In genomic region chr6:149499066-149499465, GRCh38 we compare ENCODE assay signal across 12 cellular contexts. TPM values are rescaled to one million over a fixed set of nuclear protein-coding genes. Genes with fewer than 3 reads are reported as not detected.
DNase-seq lines count a peak whose midpoint lies in the region; FAIRE-seq and TF ChIP-seq lines count a peak whose summit lies in the region.
"Had no signal": no experiment of that assay in that cellular context is flagged by ENCODE, and none has a peak within 500 bp of the region (broad histone marks: within the 10 kb centered on the region; RNA-seq: fewer than 3 reads in every experiment).

No MANE protein-coding gene starts in this region.

- peak overlapping the region; percentile 74 for H3K27ac Mint-ChIP-seq in osteocyte (ENCODE audit: unreplicated experiment)

- H3K36me3 ChIP-seq in colonic mucosa: no peaks in the 10 kb centered on the region

- no peaks in the 10 kb centered on the region for H3K27me3 Mint-ChIP-seq in osteocyte (ENCODE audit: unreplicated experiment)

- FAIRE-seq in frontal cortex (lab: Jason Lieb, UNC): no peak
- FAIRE-seq: TTC549 had no signal

- H3K4me1 ChIP-seq in colonic mucosa: no peaks in the 10 kb centered on the region

- no peak overlapping the region for H3K4me3 ChIP-seq in colonic mucosa
- H3K4me3 ChIP-seq: dorsolateral prefrontal cortex had no signal

- no peak overlapping the region for H3K4me3 Mint-ChIP-seq in osteocyte (ENCODE audit: unreplicated experiment)

- intact Hi-C loops in colonic mucosa (cut with DNase I): no loop called here

- DNase-seq in EL (peak; percentile 92), NCI-H446 treated with DMSO at 0.1 percent for 48 hours (lab: John Stamatoyannopoulos, UW) (peak; percentile 56), colonic mucosa (peak; percentile 45), osteocyte (ENCODE audit: extremely low spot score, unreplicated experiment) (no peak), SIG-M5 (lab: John Stamatoyannopoulos, UW) (no peak), GM19240 (ENCODE audit: insufficient read length, low spot score) (no peak), frontal cortex (ENCODE audit: low spot score in 2 of 2) (no peak), cortex of kidney (lab: John Stamatoyannopoulos, UW) (no peak)
- DNase-seq: dorsolateral prefrontal cortex, mesendoderm, NCI-H1694 had no signal

- H3K27me3 ChIP-seq in colonic mucosa: no peaks in the 10 kb centered on the region
- H3K27me3 ChIP-seq: dorsolateral prefrontal cortex had no signal

- no peak overlapping the region for H3K9ac ChIP-seq in colonic mucosa (ENCODE audit: low read depth in 2 of 2, low read length in 2 of 2)

- no peaks in the 10 kb centered on the region for H3K9me3 Mint-ChIP-seq in osteocyte (ENCODE audit: unreplicated experiment)

- H3K4me1 Mint-ChIP-seq in osteocyte (ENCODE audit: unreplicated experiment): peaks cover 46% of the 10 kb centered on the region

- peak overlapping the region; percentile 64 for H3K27ac ChIP-seq in colonic mucosa

- peaks cover 4% of the 10 kb centered on the region for H3K36me3 Mint-ChIP-seq in osteocyte (ENCODE audit: unreplicated experiment)

- no peaks in the 10 kb centered on the region for H3K9me3 ChIP-seq in colonic mucosa

- TF ChIP-seq CTCF in colonic mucosa (IDR thresholded peaks at IDR 0.05) (no peak), osteocyte (IDR thresholded peaks at IDR 0.05) (no peak)

RNA-seq across cellular contexts. Expression of gene ZC3H12D, which starts 14.3 kb away (rescaled TPM):
- total RNA-seq in colonic mucosa (1 to 10 TPM; 4.3 to 4.9 TPM), osteocyte (0.21 TPM in 1 of 2 replicates, not detected in the other), frontal cortex (0.41 TPM)

RNA-seq across cellular contexts. Expression of gene PPIL4, which starts 46.8 kb away (rescaled TPM):
- 10 to 100 TPM; 16.0 to 26.8 TPM for total RNA-seq in colonic mucosa
- 34.3 and 35.7 TPM in 2 replicates for total RNA-seq in osteocyte
- total RNA-seq in frontal cortex: 35.1 TPM

Comparison
In these comparisons a context has a peak if more than half of its experiments do, and no peak if none do; other contexts are left out.
1. DNase-seq: peak in EL (single experiment), NCI-H446 treated with DMSO at 0.1 percent for 48 hours (single experiment) and colonic mucosa (single experiment); none in osteocyte (single experiment), SIG-M5 (single experiment), GM19240 (single experiment), frontal cortex (0 of 2) and cortex of kidney (single experiment).